1 cellular context compared by ENCODE assay signal in the genomic region with DNA sequence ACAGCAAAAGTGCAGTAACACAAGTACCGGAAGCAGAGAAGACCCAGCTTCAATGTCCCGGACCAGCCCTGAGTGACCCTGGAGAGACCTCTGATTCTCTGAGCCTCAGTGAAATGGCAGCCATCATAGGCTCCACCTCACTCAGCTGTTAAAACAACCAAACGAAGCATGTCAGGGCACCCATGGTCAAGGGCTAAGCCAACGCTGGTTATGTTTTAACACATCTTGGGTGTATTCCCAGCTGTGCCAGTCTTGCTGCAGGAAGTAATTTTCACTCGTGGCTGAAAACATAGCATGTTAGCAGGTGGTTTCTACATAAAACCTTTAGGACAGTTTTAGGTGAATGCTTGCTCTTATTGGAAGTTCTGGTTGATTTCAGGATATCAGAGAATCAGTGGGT.
TF ChIP-seq lines count a peak whose summit lies in the region.

No MANE protein-coding gene starts in this region.

TF ChIP-seq in GM23338, 12 proteins besides CTCF, POLR2A, EP300 and RAD21 (continued from another document):
- TF ChIP-seq, protein P1, sequence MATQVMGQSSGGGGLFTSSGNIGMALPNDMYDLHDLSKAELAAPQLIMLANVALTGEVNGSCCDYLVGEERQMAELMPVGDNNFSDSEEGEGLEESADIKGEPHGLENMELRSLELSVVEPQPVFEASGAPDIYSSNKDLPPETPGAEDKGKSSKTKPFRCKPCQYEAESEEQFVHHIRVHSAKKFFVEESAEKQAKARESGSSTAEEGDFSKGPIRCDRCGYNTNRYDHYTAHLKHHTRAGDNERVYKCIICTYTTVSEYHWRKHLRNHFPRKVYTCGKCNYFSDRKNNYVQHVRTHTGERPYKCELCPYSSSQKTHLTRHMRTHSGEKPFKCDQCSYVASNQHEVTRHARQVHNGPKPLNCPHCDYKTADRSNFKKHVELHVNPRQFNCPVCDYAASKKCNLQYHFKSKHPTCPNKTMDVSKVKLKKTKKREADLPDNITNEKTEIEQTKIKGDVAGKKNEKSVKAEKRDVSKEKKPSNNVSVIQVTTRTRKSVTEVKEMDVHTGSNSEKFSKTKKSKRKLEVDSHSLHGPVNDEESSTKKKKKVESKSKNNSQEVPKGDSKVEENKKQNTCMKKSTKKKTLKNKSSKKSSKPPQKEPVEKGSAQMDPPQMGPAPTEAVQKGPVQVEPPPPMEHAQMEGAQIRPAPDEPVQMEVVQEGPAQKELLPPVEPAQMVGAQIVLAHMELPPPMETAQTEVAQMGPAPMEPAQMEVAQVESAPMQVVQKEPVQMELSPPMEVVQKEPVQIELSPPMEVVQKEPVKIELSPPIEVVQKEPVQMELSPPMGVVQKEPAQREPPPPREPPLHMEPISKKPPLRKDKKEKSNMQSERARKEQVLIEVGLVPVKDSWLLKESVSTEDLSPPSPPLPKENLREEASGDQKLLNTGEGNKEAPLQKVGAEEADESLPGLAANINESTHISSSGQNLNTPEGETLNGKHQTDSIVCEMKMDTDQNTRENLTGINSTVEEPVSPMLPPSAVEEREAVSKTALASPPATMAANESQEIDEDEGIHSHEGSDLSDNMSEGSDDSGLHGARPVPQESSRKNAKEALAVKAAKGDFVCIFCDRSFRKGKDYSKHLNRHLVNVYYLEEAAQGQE (IDR thresholded peaks at IDR 0.05; ENCODE audit: unreplicated experiment), result no peak
- TF ChIP-seq POLR2AphosphoS5 (IDR thresholded peaks at IDR 0.05; ENCODE audit: low read depth) (no peak), ZNF114 (CRISPR knock-in tag; IDR thresholded peaks at IDR 0.05) (no peak), EZH2 (IDR thresholded peaks at IDR 0.05; ENCODE audit: low read depth, unreplicated experiment) (no peak), EZH2phosphoT487 (IDR thresholded peaks at IDR 0.05; ENCODE audit: unreplicated experiment) (no peak)
- TF ChIP-seq, protein P2, sequence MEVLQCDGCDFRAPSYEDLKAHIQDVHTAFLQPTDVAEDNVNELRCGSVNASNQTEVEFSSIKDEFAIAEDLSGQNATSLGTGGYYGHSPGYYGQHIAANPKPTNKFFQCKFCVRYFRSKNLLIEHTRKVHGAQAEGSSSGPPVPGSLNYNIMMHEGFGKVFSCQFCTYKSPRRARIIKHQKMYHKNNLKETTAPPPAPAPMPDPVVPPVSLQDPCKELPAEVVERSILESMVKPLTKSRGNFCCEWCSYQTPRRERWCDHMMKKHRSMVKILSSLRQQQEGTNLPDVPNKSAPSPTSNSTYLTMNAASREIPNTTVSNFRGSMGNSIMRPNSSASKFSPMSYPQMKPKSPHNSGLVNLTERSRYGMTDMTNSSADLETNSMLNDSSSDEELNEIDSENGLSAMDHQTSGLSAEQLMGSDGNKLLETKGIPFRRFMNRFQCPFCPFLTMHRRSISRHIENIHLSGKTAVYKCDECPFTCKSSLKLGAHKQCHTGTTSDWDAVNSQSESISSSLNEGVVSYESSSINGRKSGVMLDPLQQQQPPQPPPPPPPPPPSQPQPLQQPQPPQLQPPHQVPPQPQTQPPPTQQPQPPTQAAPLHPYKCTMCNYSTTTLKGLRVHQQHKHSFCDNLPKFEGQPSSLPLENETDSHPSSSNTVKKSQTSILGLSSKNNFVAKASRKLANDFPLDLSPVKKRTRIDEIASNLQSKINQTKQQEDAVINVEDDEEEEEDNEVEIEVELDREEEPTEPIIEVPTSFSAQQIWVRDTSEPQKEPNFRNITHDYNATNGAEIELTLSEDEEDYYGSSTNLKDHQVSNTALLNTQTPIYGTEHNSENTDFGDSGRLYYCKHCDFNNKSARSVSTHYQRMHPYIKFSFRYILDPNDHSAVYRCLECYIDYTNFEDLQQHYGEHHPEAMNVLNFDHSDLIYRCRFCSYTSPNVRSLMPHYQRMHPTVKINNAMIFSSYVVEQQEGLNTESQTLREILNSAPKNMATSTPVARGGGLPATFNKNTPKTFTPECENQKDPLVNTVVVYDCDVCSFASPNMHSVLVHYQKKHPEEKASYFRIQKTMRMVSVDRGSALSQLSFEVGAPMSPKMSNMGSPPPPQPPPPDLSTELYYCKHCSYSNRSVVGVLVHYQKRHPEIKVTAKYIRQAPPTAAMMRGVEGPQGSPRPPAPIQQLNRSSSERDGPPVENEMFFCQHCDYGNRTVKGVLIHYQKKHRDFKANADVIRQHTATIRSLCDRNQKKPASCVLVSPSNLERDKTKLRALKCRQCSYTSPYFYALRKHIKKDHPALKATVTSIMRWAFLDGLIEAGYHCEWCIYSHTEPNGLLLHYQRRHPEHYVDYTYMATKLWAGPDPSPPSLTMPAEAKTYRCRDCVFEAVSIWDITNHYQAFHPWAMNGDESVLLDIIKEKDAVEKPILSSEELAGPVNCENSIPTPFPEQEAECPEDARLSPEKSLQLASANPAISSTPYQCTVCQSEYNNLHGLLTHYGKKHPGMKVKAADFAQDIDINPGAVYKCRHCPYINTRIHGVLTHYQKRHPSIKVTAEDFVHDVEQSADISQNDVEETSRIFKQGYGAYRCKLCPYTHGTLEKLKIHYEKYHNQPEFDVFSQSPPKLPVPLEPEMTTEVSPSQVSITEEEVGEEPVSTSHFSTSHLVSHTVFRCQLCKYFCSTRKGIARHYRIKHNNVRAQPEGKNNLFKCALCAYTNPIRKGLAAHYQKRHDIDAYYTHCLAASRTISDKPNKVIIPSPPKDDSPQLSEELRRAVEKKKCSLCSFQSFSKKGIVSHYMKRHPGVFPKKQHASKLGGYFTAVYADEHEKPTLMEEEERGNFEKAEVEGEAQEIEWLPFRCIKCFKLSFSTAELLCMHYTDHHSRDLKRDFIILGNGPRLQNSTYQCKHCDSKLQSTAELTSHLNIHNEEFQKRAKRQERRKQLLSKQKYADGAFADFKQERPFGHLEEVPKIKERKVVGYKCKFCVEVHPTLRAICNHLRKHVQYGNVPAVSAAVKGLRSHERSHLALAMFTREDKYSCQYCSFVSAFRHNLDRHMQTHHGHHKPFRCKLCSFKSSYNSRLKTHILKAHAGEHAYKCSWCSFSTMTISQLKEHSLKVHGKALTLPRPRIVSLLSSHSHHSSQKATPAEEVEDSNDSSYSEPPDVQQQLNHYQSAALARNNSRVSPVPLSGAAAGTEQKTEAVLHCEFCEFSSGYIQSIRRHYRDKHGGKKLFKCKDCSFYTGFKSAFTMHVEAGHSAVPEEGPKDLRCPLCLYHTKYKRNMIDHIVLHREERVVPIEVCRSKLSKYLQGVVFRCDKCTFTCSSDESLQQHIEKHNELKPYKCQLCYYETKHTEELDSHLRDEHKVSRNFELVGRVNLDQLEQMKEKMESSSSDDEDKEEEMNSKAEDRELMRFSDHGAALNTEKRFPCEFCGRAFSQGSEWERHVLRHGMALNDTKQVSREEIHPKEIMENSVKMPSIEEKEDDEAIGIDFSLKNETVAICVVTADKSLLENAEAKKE (CRISPR knock-in tag; IDR thresholded peaks at IDR 0.05), result no peak
